ENCODE assay signal across 26 cellular contexts in genomic region chr21:33327326-33327725, GRCh38. TPM values are rescaled to one million over a fixed set of nuclear protein-coding genes. Genes with fewer than 3 reads are reported as not detected.
DNase-seq lines count a peak whose midpoint lies in the region; ATAC-seq, FAIRE-seq and TF ChIP-seq lines count a peak whose summit lies in the region.
"Had no signal": no experiment of that assay in that cellular context is flagged by ENCODE, and none has a peak within 500 bp of the region (broad histone marks: within the 10 kb centered on the region; RNA-seq: fewer than 3 reads in every experiment).

No MANE protein-coding gene starts in this region.

- in situ Hi-C loops in GM12878 (cut with MboI) = no loop called here

- no TSS peak for BruUV-seq in GM12878 (replicated peaks; lab: Mats Ljungman, UMichigan)

- H4K20me1 ChIP-seq in Karpas-422 (ENCODE audit: insufficient read depth, low read depth, low read length) (no peaks in the 10 kb centered on the region), GM12878 (ENCODE audit: control insufficient read depth, insufficient read depth) (no peaks in the 10 kb centered on the region)

- H3K27ac Mint-ChIP-seq in activated CD4-positive, alpha-beta T cell treated with anti-CD3 and anti-CD28 coated beads, Interleukin-2, amount 10 ng/mL, durations not matched to agents 24 days and 14 days = no peak overlapping the region
- peak overlapping the region; percentile 27 for H3K27ac Mint-ChIP-seq in osteocyte (ENCODE audit: unreplicated experiment)
- H3K27ac Mint-ChIP-seq: GM23338, type B pancreatic cell had no signal

- H3K4me3 ChIP-seq in Karpas-422 (ENCODE audit: low read length) (no peak overlapping the region), GM12878 (peak overlapping the region; percentile 85; the same call in 1 of the 2 replicates), tibial nerve (no peak overlapping the region)
- H3K4me3 ChIP-seq: GM23338, lung, PC-9, right atrium auricular region had no signal

- H2AFZ ChIP-seq in Karpas-422 (ENCODE audit: low read length) (no peak overlapping the region), GM12878 (ENCODE audit: control insufficient read depth, low read depth, low read length) (no peak overlapping the region)
- H2AFZ ChIP-seq: GM23338, PC-9 had no signal

- no peaks in the 10 kb centered on the region for H3K9me2 ChIP-seq in Karpas-422 (replicated peaks; ENCODE audit: insufficient read depth, low read length)

- RAD21 ChIA-PET in GM12878 (lab: Charles Lee; ENCODE audit: unreplicated experiment) = interaction anchor here (0.5 to 1.7 kb wide), 3 partner anchors 34 to 122 kb away, joined by 3 to 5 read pairs (median 3); no protein-coding TSS in a partner anchor

- H3K4me2 ChIP-seq in Karpas-422 (ENCODE audit: low read depth, low read length, poor library complexity, severe bottlenecking) (peak overlapping the region; percentile 94), GM12878 (ENCODE audit: control insufficient read depth, insufficient read depth) (peak overlapping the region; percentile 43)
- H3K4me2 ChIP-seq: GM23338 had no signal

- peaks cover 3% of the 10 kb centered on the region for H3K9me3 Mint-ChIP-seq in activated CD4-positive, alpha-beta T cell treated with anti-CD3 and anti-CD28 coated beads, Interleukin-2, amount 10 ng/mL, durations not matched to agents 24 days and 14 days
- peaks cover 3% of the 10 kb centered on the region for H3K9me3 Mint-ChIP-seq in osteocyte (ENCODE audit: unreplicated experiment)
- H3K9me3 Mint-ChIP-seq: type B pancreatic cell had no signal

- no peak overlapping the region for H3K4me3 Mint-ChIP-seq in activated CD4-positive, alpha-beta T cell treated with anti-CD3 and anti-CD28 coated beads, Interleukin-2, amount 10 ng/mL, durations not matched to agents 24 days and 14 days
- H3K4me3 Mint-ChIP-seq in osteocyte (ENCODE audit: unreplicated experiment) = no peak overlapping the region
- H3K4me3 Mint-ChIP-seq: GM23338, type B pancreatic cell had no signal

- intact Hi-C loops in activated CD4-positive, alpha-beta T cell treated with anti-CD3 and anti-CD28 coated beads, Interleukin-2, amount 10 ng/mL, durations not matched to agents 24 days and 14 days (cut with micrococcal nuclease) = loop anchor here (5.0 kb wide), 1 partner anchor 35 kb away; no protein-coding TSS in a partner anchor
- intact Hi-C loops in GM12878 (cut with micrococcal nuclease; ENCODE audit: unreplicated experiment) = loop anchor here (5.0 kb wide), 1 partner anchor 60 kb away; the partner anchor contains the start of gene IL10RB

- H3K9ac ChIP-seq in Karpas-422 (ENCODE audit: low read length) (no peak overlapping the region), GM12878 (ENCODE audit: control insufficient read depth, insufficient read depth, low read length) (no peak overlapping the region)

- peaks cover 41% of the 10 kb centered on the region for H3K4me1 Mint-ChIP-seq in activated CD4-positive, alpha-beta T cell treated with anti-CD3 and anti-CD28 coated beads, Interleukin-2, amount 10 ng/mL, durations not matched to agents 24 days and 14 days
- peaks cover 25% of the 10 kb centered on the region for H3K4me1 Mint-ChIP-seq in osteocyte (ENCODE audit: unreplicated experiment)
- H3K4me1 Mint-ChIP-seq: GM23338 had no signal

- peaks cover 72% of the 10 kb centered on the region for H3K79me2 ChIP-seq in Karpas-422 (ENCODE audit: low read length)
- peaks cover 72% of the 10 kb centered on the region for H3K79me2 ChIP-seq in GM12878 (ENCODE audit: control insufficient read depth, insufficient read depth, low read length)

- TF ChIP-seq EP300 in GM12878 (IDR thresholded peaks at IDR 0.05; ENCODE audit: borderline replicate concordance in 1 of 2, control insufficient read depth in 1 of 2, low read depth in 2 of 2, low read length in 2 of 2) (no peak), tibial nerve (IDR thresholded peaks at IDR 0.05) (no peak)

- no peaks in the 10 kb centered on the region for H3K27me3 Mint-ChIP-seq in activated CD4-positive, alpha-beta T cell treated with anti-CD3 and anti-CD28 coated beads, Interleukin-2, amount 10 ng/mL, durations not matched to agents 24 days and 14 days
- no peaks in the 10 kb centered on the region for H3K27me3 Mint-ChIP-seq in osteocyte (ENCODE audit: unreplicated experiment)
- H3K27me3 Mint-ChIP-seq: type B pancreatic cell had no signal

- no peak for TF ChIP-seq POLR2A in GM12878 (IDR thresholded peaks at IDR 0.05; ENCODE audit: low read depth, low read length)
- no peak for TF ChIP-seq POLR2A in tibial nerve (IDR thresholded peaks at IDR 0.05)

- H3K27ac ChIP-seq in Karpas-422 (ENCODE audit: low read length) (no peak overlapping the region), GM12878 (ENCODE audit: control insufficient read depth, insufficient read depth) (no peak overlapping the region), tibial nerve (no peak overlapping the region)
- H3K27ac ChIP-seq: ovary, PC-9, right atrium auricular region had no signal

- WGBS in GM12878 (ENCODE audit: insufficient coverage, insufficient replicate concordance, low lambda C conversion rate, missing lambda C conversion rate) = 96% methylated on average over 3 of the region's 3 CpGs
- 82 to 85% methylated on average over 3 of the region's 3 CpGs for WGBS in tibial nerve, 2 donors

- peaks cover 19% of the 10 kb centered on the region for H3K36me3 Mint-ChIP-seq in activated CD4-positive, alpha-beta T cell treated with anti-CD3 and anti-CD28 coated beads, Interleukin-2, amount 10 ng/mL, durations not matched to agents 24 days and 14 days (ENCODE audit: low read depth)
- peaks cover 4% of the 10 kb centered on the region for H3K36me3 Mint-ChIP-seq in osteocyte (ENCODE audit: unreplicated experiment)

- POLR2A ChIA-PET in GM12878 (lab: Charles Lee) = interaction anchor here (1.0 to 1.2 kb wide), 2 partner anchors 28 to 89 kb away, joined by 3 to 4 read pairs; no protein-coding TSS in a partner anchor

- H3K4me1 ChIP-seq in Karpas-422 (ENCODE audit: low read length) = peaks cover 23% of the 10 kb centered on the region
- peaks cover 27% of the 10 kb centered on the region for H3K4me1 ChIP-seq in GM12878 (ENCODE audit: control insufficient read depth, insufficient read depth, low read length)
- H3K4me1 ChIP-seq in tibial nerve = peaks cover 0 to 40% (median 17%) of the 10 kb centered on the region in 4 donors

- H3K36me3 ChIP-seq in Karpas-422 (ENCODE audit: insufficient read depth, low read length) (no peaks in the 10 kb centered on the region; the same call in 1 of the 2 replicates), GM12878 (ENCODE audit: control insufficient read depth in 2 of 2, insufficient read depth in 2 of 2, low read length in 1 of 2) (peaks cover 5% of the 10 kb centered on the region in 2 experiments; a peak in 3 of 4 replicates), tibial nerve (peaks cover 0 to 28% (median 0%) of the 10 kb centered on the region in 3 donors)
- H3K36me3 ChIP-seq: ovary, right atrium auricular region had no signal

- peak; percentile 50 for DNase-seq in activated CD4-positive, alpha-beta T cell treated with anti-CD3 and anti-CD28 coated beads, Interleukin-2, amount 10 ng/mL, durations not matched to agents 24 days and 14 days
- DNase-seq in activated CD4-positive, alpha-beta T cell treated with anti-CD3 and anti-CD28 coated beads, Interleukin-2, amount 50 U/mL, for 48 hours = no peak
- DNase-seq in Karpas-422 = no peak
- DNase-seq in GM12878 (ENCODE audit: low read depth, low spot score) = no peak
- DNase-seq in osteocyte (ENCODE audit: extremely low spot score, unreplicated experiment) = no peak
- no peak for DNase-seq in tibial nerve (ENCODE audit: low spot score in 2 of 2)
- no peak for DNase-seq in amygdala (lab: John Stamatoyannopoulos, UW)
- DNase-seq in NCI-H345 treated with DMSO at 0.1 percent for 48 hours (lab: John Stamatoyannopoulos, UW; ENCODE audit: unreplicated experiment) = no peak
- DNase-seq: activated CD4-positive, alpha-beta T cell treated with anti-CD3 and anti-CD28 coated beads for 48 hours; activated gamma-delta T cell treated with Interleukin-2 at 50 U/mL for 16 hours; AML-193; anterior cingulate cortex; Calu3; dermis blood vessel endothelial cell; EL; kidney; NCI-H1436; NCI-H2171; ovary; PC-9; SIG-M5 had no signal

- no peak for TF ChIP-seq CTCF in GM12878 (IDR thresholded peaks at IDR 0.05 in 2 of 3, conservative IDR thresholded peaks at IDR 0.05 in 1 of 3; ENCODE audit: control insufficient read depth in 2 of 3, extremely low read depth in 1 of 3, insufficient read depth in 1 of 3, low read depth in 3 of 3, low read length in 3 of 3)
- TF ChIP-seq CTCF in osteocyte (IDR thresholded peaks at IDR 0.05) = no peak
- no peak for TF ChIP-seq CTCF in tibial nerve (IDR thresholded peaks at IDR 0.05)

- no peak for ATAC-seq in GM12878
- ATAC-seq: GM23338, HepG2 had no signal

- FAIRE-seq in GM12878 (lab: Jason Lieb, UNC) = no peak
- FAIRE-seq: HepG2, kidney had no signal

- no peaks in the 10 kb centered on the region for H3K27me3 ChIP-seq in Karpas-422 (ENCODE audit: low read length)
- no peaks in the 10 kb centered on the region for H3K27me3 ChIP-seq in GM12878 (replicated peaks in 1 of 2; ENCODE audit: control insufficient read depth in 2 of 2, insufficient read depth in 2 of 2, low read length in 1 of 2)
- H3K27me3 ChIP-seq in tibial nerve = no peaks in the 10 kb centered on the region
- H3K27me3 ChIP-seq: ovary, right atrium auricular region had no signal

- CTCF ChIA-PET in GM12878 (lab: Yijun Ruan, JAX) = interaction anchor here (1.0 to 5.6 kb wide), 4 partner anchors 19 to 47 kb away, joined by 3 to 40 read pairs (median 4); no protein-coding TSS in a partner anchor

- no peak for TF ChIP-seq RAD21 in GM12878 (IDR thresholded peaks at IDR 0.05; ENCODE audit: insufficient read depth, low read depth, low read length)

- SMC1A ChIA-PET in GM12878 (lab: Charles Lee; ENCODE audit: uncharacterized antibody, unreplicated experiment) = interaction anchor here (0.7 to 3.9 kb wide), 11 partner anchors 12 to 1622 kb away, joined by 3 to 18 read pairs (median 3); no protein-coding TSS in a partner anchor

- H3K9me3 ChIP-seq in Karpas-422 (ENCODE audit: low read length) (peaks cover 3% of the 10 kb centered on the region; the same call in 1 of the 2 replicates), GM12878 (replicated peaks; ENCODE audit: control insufficient read depth, insufficient read depth, low read length) (peaks cover 6% of the 10 kb centered on the region; the same call in 2 of the 3 replicates), tibial nerve (peaks cover 0 to 7% (median 0%) of the 10 kb centered on the region in 4 donors)
- H3K9me3 ChIP-seq: ovary had no signal

RNA-seq across cellular contexts. Expression of gene IFNAR1, which starts 2.6 kb away (rescaled TPM):
- 19.0 and 24.0 TPM in 2 replicates for total RNA-seq in activated CD4-positive, alpha-beta T cell treated with anti-CD3 and anti-CD28 coated beads, Interleukin-2, amount 10 ng/mL, durations not matched to agents 24 days and 14 days
- total RNA-seq in Karpas-422 (2014; rRNA removed; shearing (Covaris generic); ENCODE audit: low replicate concordance) = 6.8 and 10.5 TPM in 2 replicates
- 28.3 and 29.7 TPM in 2 replicates for total RNA-seq in GM12878 (2013; cell fraction: nucleolus; rRNA removed)
- total RNA-seq in GM12878 (2014; rRNA removed) (17.0 and 17.3 TPM in 2 replicates), GM12878 (2014; rRNA removed; fragmentation: Illumina TruSeq; extraction: Trizol) (17.0 and 19.0 TPM in 2 replicates), GM12878 (2021) (33.2 and 35.5 TPM in 2 replicates), osteocyte (42.7 and 42.8 TPM in 2 replicates), tibial nerve (10 to 100 TPM; 29.4 to 35.8 (median 31.4) TPM)
- polyA plus RNA-seq in GM12878 (2011; ENCODE audit: low read depth) = 18.0 TPM
- polyA plus RNA-seq in GM12878 (2011; rRNA removed) (12.2 and 17.6 TPM in 2 replicates), GM12878 (2014; fragmentation: Illumina TruSeq; extraction: Trizol) (23.6 and 28.6 TPM in 2 replicates), GM12878 (2014; fragmentation: Nextera tagmentation; extraction: Ambion mirVana) (10 to 100 TPM; 25.6 to 30.9 TPM), GM12878 (2014; rRNA removed) (10.9 and 12.0 TPM in 2 replicates), GM12878 (2016; fragmentation: Nextera tagmentation; extraction: Ambion mirVana) (10 to 100 TPM; 55.3 to 62.4 TPM)
- polyA plus RNA-seq in GM12878 (2011; cell fraction: cytosol; rRNA removed) = 6.8 and 11.1 TPM in 2 replicates
- polyA plus RNA-seq in GM12878 (2011; cell fraction: nucleus; rRNA removed) = 4.0 and 5.0 TPM in 2 replicates
- 26.3 and 34.8 TPM in 2 replicates for polyA plus RNA-seq in GM12878 (2012)
- polyA minus RNA-seq in GM12878 (2011; rRNA and poly(A)+ RNA removed) = 17.7 and 17.8 TPM in 2 replicates
- 9.8 and 11.4 TPM in 2 replicates for polyA minus RNA-seq in GM12878 (2011; cell fraction: cytosol; rRNA and poly(A)+ RNA removed)
- 5.9 and 9.6 TPM in 2 replicates for polyA minus RNA-seq in GM12878 (2011; cell fraction: nucleus; rRNA and poly(A)+ RNA removed)
